ENCODE assay signal across 18 cellular contexts in genomic region chr1:38117444-38117887, GRCh38.
A peak's percentile ranks its signal among the peaks of the same experiment; 100 is the strongest.
DNase-seq lines count a peak whose midpoint lies in the region; ATAC-seq, FAIRE-seq and TF ChIP-seq lines count a peak whose summit lies in the region.
"Had no signal": no experiment of that assay in that cellular context is flagged by ENCODE, and none has a peak within 500 bp of the region (broad histone marks: within the 10 kb centered on the region; RNA-seq: fewer than 3 reads in every experiment).

No MANE protein-coding gene starts in this region.

- H3K27ac ChIP-seq in RWPE2 (ENCODE audit: poor library complexity, severe bottlenecking) (peak overlapping the region; percentile 13), keratinocyte (ENCODE audit: control insufficient read depth, insufficient read depth, low read length) (peak overlapping the region; percentile 73)
- no peak overlapping the region for H3K27ac ChIP-seq in effector memory CD4-positive, alpha-beta T cell (ENCODE audit: insufficient read depth, low read length, poor library complexity, severe bottlenecking)
- H3K27ac ChIP-seq: BLaER1, coronary artery, lower lobe of right lung, parathyroid adenoma, SJSA1 had no signal

- H3K9me3 ChIP-seq in RWPE2 (ENCODE audit: severe bottlenecking): no peaks in the 10 kb centered on the region
- H3K9me3 ChIP-seq in keratinocyte (ENCODE audit: control insufficient read depth, low read depth, low read length): no peaks in the 10 kb centered on the region
- H3K9me3 ChIP-seq in effector memory CD4-positive, alpha-beta T cell (ENCODE audit: control insufficient read depth, low read length): no peaks in the 10 kb centered on the region
- H3K9me3 ChIP-seq: BLaER1, lower lobe of right lung, SJSA1 had no signal

- dilution Hi-C loops in keratinocyte (cut with MboI; ENCODE audit: extremely low pct_ligation_motif_present, low sequenced_read_pairs): no loop called here

- peak; percentile 98 for FAIRE-seq in keratinocyte (lab: Jason Lieb, UNC)

- peak; percentile 88 for ATAC-seq in RWPE2 (ENCODE audit: low read depth)
- ATAC-seq: lower lobe of right lung had no signal

- peak overlapping the region; percentile 83 for H2AFZ ChIP-seq in keratinocyte (ENCODE audit: control insufficient read depth, low read length)
- H2AFZ ChIP-seq: parathyroid adenoma had no signal

- H3K9me1 ChIP-seq in keratinocyte (ENCODE audit: control insufficient read depth, extremely low read depth, insufficient read depth, low read length): peaks cover 4% of the 10 kb centered on the region

- no peaks in the 10 kb centered on the region for H3K36me3 ChIP-seq in RWPE2 (ENCODE audit: low read depth)
- no peaks in the 10 kb centered on the region for H3K36me3 ChIP-seq in keratinocyte (ENCODE audit: control insufficient read depth in 2 of 2, extremely low read depth in 1 of 2, insufficient read depth in 2 of 2, low read length in 2 of 2)
- H3K36me3 ChIP-seq in effector memory CD4-positive, alpha-beta T cell (ENCODE audit: control insufficient read depth, insufficient read depth, low read length): no peaks in the 10 kb centered on the region
- H3K36me3 ChIP-seq: BLaER1, lower lobe of right lung, SJSA1 had no signal

- no peaks in the 10 kb centered on the region for H3K79me2 ChIP-seq in keratinocyte (ENCODE audit: control insufficient read depth, insufficient read depth, low read length)
- H3K79me2 ChIP-seq: parathyroid adenoma had no signal

- H3K4me1 ChIP-seq in RWPE2 (ENCODE audit: insufficient read depth, poor library complexity, severe bottlenecking): peaks cover 14% of the 10 kb centered on the region
- peaks cover 48% of the 10 kb centered on the region for H3K4me1 ChIP-seq in keratinocyte (ENCODE audit: control insufficient read depth, extremely low read depth, insufficient read depth, low read length)
- no peaks in the 10 kb centered on the region for H3K4me1 ChIP-seq in effector memory CD4-positive, alpha-beta T cell (ENCODE audit: control insufficient read depth, insufficient read depth, low read length, poor library complexity, severe bottlenecking)
- H3K4me1 ChIP-seq: lower lobe of right lung, parathyroid adenoma had no signal

- peak overlapping the region; percentile 72 for H3K9ac ChIP-seq in keratinocyte (ENCODE audit: control insufficient read depth, extremely low read depth, insufficient read depth, low read length)
- H3K9ac ChIP-seq: BLaER1, parathyroid adenoma had no signal

- peak; percentile 38 for DNase-seq in NCI-H1694 (lab: John Stamatoyannopoulos, UW)
- DNase-seq in RWPE2 (ENCODE audit: low spot score): peak; percentile 80
- DNase-seq in keratinocyte (ENCODE audit: low read depth, low spot score): peak; percentile 90
- peak; percentile 62 for DNase-seq in ureter (ENCODE audit: low spot score)
- no peak for DNase-seq in germinal center (ENCODE audit: low spot score)
- no peak for DNase-seq in dedifferentiated amniotic fluid mesenchymal stem cell (ENCODE audit: extremely low spot score)
- DNase-seq in effector memory CD4-positive, alpha-beta T cell: no peak
- DNase-seq: activated CD4-positive, CD25-positive, alpha-beta regulatory T cell treated with anti-CD3 and anti-CD28 coated beads, Interleukin-2, amount 50 U/mL, for 72 hours; DMS53; erythroblast; glutamatergic neuron; lower lobe of right lung; NCI-H1436 treated with DMSO at 0.1 percent for 48 hours; T-helper 9 cell had no signal

- TF ChIP-seq CTCF in RWPE2 (IDR thresholded peaks at IDR 0.05; ENCODE audit: poor library complexity, severe bottlenecking) (no peak), keratinocyte (optimal IDR thresholded peaks at IDR 0.05 in 1 of 3, IDR thresholded peaks at IDR 0.05 in 1 of 3, conservative IDR thresholded peaks at IDR 0.05 in 1 of 3; ENCODE audit: extremely low read depth in 1 of 3, insufficient read depth in 2 of 3, low read length in 3 of 3) (no peak)

- H4K20me1 ChIP-seq in keratinocyte (ENCODE audit: control insufficient read depth, extremely low read depth, insufficient read depth, low read length): no peaks in the 10 kb centered on the region
- H4K20me1 ChIP-seq: BLaER1 had no signal

- H3K4me3 ChIP-seq in RWPE2 (ENCODE audit: severe bottlenecking) (no peak overlapping the region), keratinocyte (ENCODE audit: control insufficient read depth in 2 of 3, extremely low read depth in 1 of 3, insufficient read depth in 2 of 3, low read depth in 1 of 3, low read length in 3 of 3) (peak overlapping the region in 2 of 3 experiments; percentile 34 to 47)
- no peak overlapping the region for H3K4me3 ChIP-seq in effector memory CD4-positive, alpha-beta T cell (ENCODE audit: insufficient read depth, low read depth, low read length, poor library complexity, severe bottlenecking)
- H3K4me3 ChIP-seq: BLaER1, coronary artery, lower lobe of right lung, SJSA1 had no signal

- peak overlapping the region; percentile 83 for H3K4me2 ChIP-seq in keratinocyte (ENCODE audit: control insufficient read depth, extremely low read depth, insufficient read depth, low read depth, low read length)
- H3K4me2 ChIP-seq: BLaER1 had no signal

- no peaks in the 10 kb centered on the region for H3K27me3 ChIP-seq in RWPE2 (ENCODE audit: insufficient read depth, poor library complexity, severe bottlenecking)
- no peaks in the 10 kb centered on the region for H3K27me3 ChIP-seq in keratinocyte (ENCODE audit: control insufficient read depth, extremely low read depth, insufficient read depth, low read length)
- H3K27me3 ChIP-seq in effector memory CD4-positive, alpha-beta T cell (replicated peaks; ENCODE audit: control insufficient read depth, insufficient read depth, low read length, poor library complexity, severe bottlenecking): no peaks in the 10 kb centered on the region
- H3K27me3 ChIP-seq: BLaER1, SJSA1 had no signal

Comparison
In these comparisons a context has a peak if more than half of its experiments do, and no peak if none do; other contexts are left out.
1. DNase-seq: peak in NCI-H1694 (single experiment), RWPE2 (single experiment), keratinocyte (single experiment) and ureter (single experiment); none in germinal center (single experiment), dedifferentiated amniotic fluid mesenchymal stem cell (single experiment) and effector memory CD4-positive, alpha-beta T cell (0 of 3).
2. H3K4me3 ChIP-seq: peak in keratinocyte (2 of 3); none in RWPE2 (single experiment) and effector memory CD4-positive, alpha-beta T cell (single experiment).